ENCODE assay signal across 15 cellular contexts in genomic region chr16:27234171-27234570, GRCh38. TPM values are rescaled to one million over a fixed set of nuclear protein-coding genes. Genes with fewer than 3 reads are reported as not detected.
DNase-seq lines count a peak whose midpoint lies in the region; ATAC-seq and TF ChIP-seq lines count a peak whose summit lies in the region.
"Had no signal": no experiment of that assay in that cellular context is flagged by ENCODE, and none has a peak within 500 bp of the region (broad histone marks: within the 10 kb centered on the region; RNA-seq: fewer than 3 reads in every experiment).

No MANE protein-coding gene starts in this region.

- no peak overlapping the region for H3K4me2 ChIP-seq in SK-N-SH
- peak overlapping the region; percentile 78 for H3K4me2 ChIP-seq in DOHH2 (ENCODE audit: low read length)

- H3F3A ChIP-seq in SK-N-SH (replicated peaks; ENCODE audit: insufficient read depth) (peaks cover 3% of the 10 kb centered on the region), DOHH2 (ENCODE audit: control insufficient read depth, insufficient read depth) (peaks cover 21% of the 10 kb centered on the region)

- DNase-seq in SK-N-SH (no peak), prostate gland (ENCODE audit: low spot score) (no peak), foreskin keratinocyte (no peak), cerebellar cortex (ENCODE audit: low spot score) (no peak), SK-N-DZ (ENCODE audit: low spot score) (no peak)
- no peak for DNase-seq in activated naive CD8-positive, alpha-beta T cell treated with anti-CD3 and anti-CD28 coated beads, Interleukin-2, amount 10 ng/mL, durations not matched to agents 7 days and 5 days
- DNase-seq: endodermal cell, glutamatergic neuron, kidney glomerular epithelial cell, PC-3, T1000 had no signal

- intact Hi-C loops in prostate gland (cut with DNase I): loop anchor here (2.0 kb wide), 1 partner anchor 35 kb away; the partner anchor contains the start of gene NSMCE1

- WGBS in SK-N-SH (ENCODE audit: low lambda C conversion rate): 93% methylated on average over 8 of the region's 8 CpGs
- 92% methylated on average over 8 of the region's 8 CpGs for WGBS in prostate gland

- peaks cover 20 to 31% of the 10 kb centered on the region in 2 experiments; a peak in 3 of 4 replicates for H3K4me1 ChIP-seq in SK-N-SH (ENCODE audit: control insufficient read depth in 1 of 2, insufficient read depth in 2 of 2, low read depth in 1 of 2, low read length in 1 of 2)
- peaks cover 96% of the 10 kb centered on the region for H3K4me1 ChIP-seq in DOHH2 (ENCODE audit: control insufficient read depth, low read length)
- H3K4me1 ChIP-seq in prostate gland (replicated peaks): peaks cover 28% of the 10 kb centered on the region
- H3K4me1 ChIP-seq in foreskin keratinocyte: peaks cover 7% of the 10 kb centered on the region

- H3K79me2 ChIP-seq in SK-N-SH (ENCODE audit: insufficient read depth) (no peaks in the 10 kb centered on the region), DOHH2 (ENCODE audit: control insufficient read depth, low read length) (peaks cover 9% of the 10 kb centered on the region)

- no peaks in the 10 kb centered on the region for H4K20me1 ChIP-seq in SK-N-SH (ENCODE audit: insufficient read depth)
- H4K20me1 ChIP-seq in DOHH2 (ENCODE audit: control insufficient read depth, insufficient read depth, low read depth, low read length): no peaks in the 10 kb centered on the region

- H3K36me3 Mint-ChIP-seq in activated naive CD8-positive, alpha-beta T cell treated with anti-CD3 and anti-CD28 coated beads, Interleukin-2, amount 10 ng/mL, durations not matched to agents 7 days and 5 days: peaks cover 15% of the 10 kb centered on the region

- H3K9me3 ChIP-seq in SK-N-SH (no peaks in the 10 kb centered on the region), DOHH2 (ENCODE audit: control insufficient read depth, insufficient read depth, low read length) (no peaks in the 10 kb centered on the region), prostate gland (no peaks in the 10 kb centered on the region)

- no peaks in the 10 kb centered on the region for H3K27me3 ChIP-seq in SK-N-SH (ENCODE audit: insufficient read depth)
- no peaks in the 10 kb centered on the region for H3K27me3 ChIP-seq in DOHH2 (ENCODE audit: control insufficient read depth, low read length)
- H3K27me3 ChIP-seq in prostate gland (replicated peaks; ENCODE audit: insufficient read depth): no peaks in the 10 kb centered on the region
- no peaks in the 10 kb centered on the region for H3K27me3 ChIP-seq in foreskin keratinocyte

- no peak overlapping the region for H2AFZ ChIP-seq in SK-N-SH (ENCODE audit: low read depth)

- no peak for TF ChIP-seq EP300 in SK-N-SH (IDR thresholded peaks at IDR 0.05; ENCODE audit: borderline replicate concordance in 1 of 2, low read depth in 1 of 2, low read length in 1 of 2)

- peaks cover 81% of the 10 kb centered on the region for H3K4me1 Mint-ChIP-seq in activated naive CD8-positive, alpha-beta T cell treated with anti-CD3 and anti-CD28 coated beads, Interleukin-2, amount 10 ng/mL, durations not matched to agents 7 days and 5 days

- POLR2A ChIA-PET in SK-N-SH (lab: Yijun Ruan, JAX): interaction anchor here (1.6 kb wide), 1 partner anchor 134 kb away, joined by 5 read pairs; no protein-coding TSS in a partner anchor
- POLR2A ChIA-PET in activated naive CD8-positive, alpha-beta T cell treated with anti-CD3 and anti-CD28 coated beads, Interleukin-2, amount 10 ng/mL, durations not matched to agents 7 days and 5 days (lab: Charles Lee): interaction anchor here (0.7 to 16.5 kb wide), 20 partner anchors 9 to 226 kb away, joined by 3 to 275 read pairs (median 6); partner anchors contain the start of gene KDM8

- TF ChIP-seq POLR2A in prostate gland (IDR thresholded peaks at IDR 0.05): no peak

- H3K27ac ChIP-seq in SK-N-SH (ENCODE audit: low read depth in 2 of 2, low read length in 1 of 2): no peak overlapping the region
- H3K27ac ChIP-seq in DOHH2 (ENCODE audit: low read depth, low read length): peak overlapping the region; percentile 86
- peak overlapping the region; percentile 56 to 80 for H3K27ac ChIP-seq in prostate gland
- H3K27ac ChIP-seq in foreskin keratinocyte: no peak overlapping the region
- H3K27ac ChIP-seq: 22Rv1 had no signal

- H3K9ac ChIP-seq in SK-N-SH: 0 out of 2 replicates have a peak overlapping the region, but pooled peaks have one; percentile 24

- TF ChIP-seq CTCF in SK-N-SH (IDR thresholded peaks at IDR 0.05) (no peak), DOHH2 (IDR thresholded peaks at IDR 0.05; ENCODE audit: low read depth, low read length, poor library complexity, severe bottlenecking) (no peak), prostate gland (IDR thresholded peaks at IDR 0.05) (no peak), foreskin keratinocyte (conservative IDR thresholded peaks at IDR 0.05) (no peak)

- TF ChIP-seq RAD21 in SK-N-SH (IDR thresholded peaks at IDR 0.05; ENCODE audit: low read length): no peak

- CTCF ChIA-PET in SK-N-SH (lab: Yijun Ruan, JAX): interaction anchor here (0.6 to 7.2 kb wide), 40 partner anchors 11 to 229 kb away, joined by 3 to 104 read pairs (median 4); partner anchors contain the start of genes IL21R and KDM8

- no peak for ATAC-seq in SK-N-SH treated with all-trans-retinoic acid at 6 μM for 48 hours
- ATAC-seq in activated naive CD8-positive, alpha-beta T cell treated with anti-CD3 and anti-CD28 coated beads, Interleukin-2, amount 10 ng/mL, durations not matched to agents 7 days and 5 days (ENCODE audit: low read depth): no peak
- no peak for ATAC-seq in foreskin keratinocyte

- H3K27ac Mint-ChIP-seq in activated naive CD8-positive, alpha-beta T cell treated with anti-CD3 and anti-CD28 coated beads, Interleukin-2, amount 10 ng/mL, durations not matched to agents 7 days and 5 days: peak overlapping the region; percentile 100
- H3K27ac Mint-ChIP-seq: endodermal cell had no signal

- H3K27me3 Mint-ChIP-seq in activated naive CD8-positive, alpha-beta T cell treated with anti-CD3 and anti-CD28 coated beads, Interleukin-2, amount 10 ng/mL, durations not matched to agents 7 days and 5 days: no peaks in the 10 kb centered on the region

- H3K9me3 Mint-ChIP-seq in activated naive CD8-positive, alpha-beta T cell treated with anti-CD3 and anti-CD28 coated beads, Interleukin-2, amount 10 ng/mL, durations not matched to agents 7 days and 5 days: no peaks in the 10 kb centered on the region
- H3K9me3 Mint-ChIP-seq: endodermal cell, nephron had no signal

- H3K9me2 ChIP-seq in SK-N-SH (no peaks in the 10 kb centered on the region), DOHH2 (replicated peaks; ENCODE audit: control insufficient read depth, low read length) (no peaks in the 10 kb centered on the region)

- peak overlapping the region; percentile 76 for H3K4me3 Mint-ChIP-seq in activated naive CD8-positive, alpha-beta T cell treated with anti-CD3 and anti-CD28 coated beads, Interleukin-2, amount 10 ng/mL, durations not matched to agents 7 days and 5 days
- H3K4me3 Mint-ChIP-seq: endodermal cell, nephron had no signal

- H3K36me3 ChIP-seq in SK-N-SH (replicated peaks in 1 of 2; ENCODE audit: control insufficient read depth in 1 of 2, insufficient read depth in 2 of 2, low read length in 1 of 2) (peaks cover 0 to 24% of the 10 kb centered on the region in 2 experiments), DOHH2 (ENCODE audit: control insufficient read depth, low read length) (peaks cover 33% of the 10 kb centered on the region), prostate gland (peaks cover 0 to 5% of the 10 kb centered on the region in 2 donors)

- H3K4me3 ChIP-seq in SK-N-SH (ENCODE audit: low read depth in 2 of 2, low read length in 1 of 2): no peak overlapping the region; a peak in 1 of 4 replicates
- H3K4me3 ChIP-seq in DOHH2 (ENCODE audit: low read length): 0 out of 2 replicates have a peak overlapping the region, but pooled peaks have one; percentile 64
- no peak overlapping the region for H3K4me3 ChIP-seq in prostate gland

TF ChIP-seq in SK-N-SH, 30 proteins besides CTCF, POLR2A, EP300 and RAD21 (continues in another document):
- TF ChIP-seq RCOR1 (IDR thresholded peaks at IDR 0.05; ENCODE audit: low read length): no peak
- no peak for TF ChIP-seq CHD2 (IDR thresholded peaks at IDR 0.05; ENCODE audit: low read length, partially characterized antibody)
- no peak for TF ChIP-seq MEF2A (IDR thresholded peaks at IDR 0.05; ENCODE audit: borderline replicate concordance, low read depth)

TF ChIP-seq in SK-N-SH treated with all-trans-retinoic acid at 6 μM for 48 hours, 23 proteins besides CTCF, POLR2A, EP300 and RAD21 (continues in another document):
- TF ChIP-seq SNAI2 (CRISPR knock-in tag; IDR thresholded peaks at IDR 0.05): no peak
- no peak for TF ChIP-seq RARB (CRISPR knock-in tag; IDR thresholded peaks at IDR 0.05)
- TF ChIP-seq, protein P1, sequence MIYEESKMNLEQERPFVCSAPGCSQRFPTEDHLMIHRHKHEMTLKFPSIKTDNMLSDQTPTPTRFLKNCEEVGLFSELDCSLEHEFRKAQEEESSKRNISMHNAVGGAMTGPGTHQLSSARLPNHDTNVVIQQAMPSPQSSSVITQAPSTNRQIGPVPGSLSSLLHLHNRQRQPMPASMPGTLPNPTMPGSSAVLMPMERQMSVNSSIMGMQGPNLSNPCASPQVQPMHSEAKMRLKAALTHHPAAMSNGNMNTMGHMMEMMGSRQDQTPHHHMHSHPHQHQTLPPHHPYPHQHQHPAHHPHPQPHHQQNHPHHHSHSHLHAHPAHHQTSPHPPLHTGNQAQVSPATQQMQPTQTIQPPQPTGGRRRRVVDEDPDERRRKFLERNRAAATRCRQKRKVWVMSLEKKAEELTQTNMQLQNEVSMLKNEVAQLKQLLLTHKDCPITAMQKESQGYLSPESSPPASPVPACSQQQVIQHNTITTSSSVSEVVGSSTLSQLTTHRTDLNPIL (CRISPR knock-in tag; IDR thresholded peaks at IDR 0.05; ENCODE audit: low read depth): no peak

RNA-seq across cellular contexts. Expression of gene KDM8, which starts 30.8 kb away (rescaled TPM):
- polyA plus RNA-seq in SK-N-SH (2012; rRNA removed): 3.3 and 3.9 TPM in 2 replicates
- polyA plus RNA-seq in SK-N-SH (2012; cell fraction: cytosol; rRNA removed): 1.5 and 2.2 TPM in 2 replicates
- polyA plus RNA-seq in SK-N-SH (2012; cell fraction: nucleus; rRNA removed): 10.9 and 11.8 TPM in 2 replicates
- total RNA-seq in activated naive CD8-positive, alpha-beta T cell treated with anti-CD3 and anti-CD28 coated beads, Interleukin-2, amount 10 ng/mL, durations not matched to agents 7 days and 5 days: 10 to 100 TPM; 20.1 to 21.8 TPM
- total RNA-seq in prostate gland: 10 to 100 TPM in 1 of 2 donors, 1 to 10 TPM in 1; 5.6 to 15.3 TPM
- 1.8 and 2.6 TPM in 2 replicates for total RNA-seq in foreskin keratinocyte
- 1.8 TPM in 2 replicates for polyA plus RNA-seq in foreskin keratinocyte
- 5.0 and 15.0 TPM in 2 replicates for polyA plus RNA-seq in SK-N-DZ (2014; cell fraction: cytosol; rRNA removed)
- 3.5 and 4.6 TPM in 2 replicates for polyA plus RNA-seq in SK-N-DZ (2014; cell fraction: nucleus; rRNA removed)

RNA-seq across cellular contexts. Expression of gene NSMCE1, which starts 34.4 kb away (rescaled TPM):
- polyA plus RNA-seq in SK-N-SH (2012; rRNA removed) (37.9 and 39.8 TPM in 2 replicates), foreskin keratinocyte (88.8 and 91.5 TPM in 2 replicates)
- polyA plus RNA-seq in SK-N-SH (2012; cell fraction: cytosol; rRNA removed): 45.3 and 46.1 TPM in 2 replicates
- 20.5 and 24.4 TPM in 2 replicates for polyA plus RNA-seq in SK-N-SH (2012; cell fraction: nucleus; rRNA removed)
- total RNA-seq in activated naive CD8-positive, alpha-beta T cell treated with anti-CD3 and anti-CD28 coated beads, Interleukin-2, amount 10 ng/mL, durations not matched to agents 7 days and 5 days: 10 to 100 TPM; 69.0 to 75.6 TPM
- total RNA-seq in prostate gland (10 to 100 TPM; 55.4 to 71.7 TPM), foreskin keratinocyte (65.4 and 68.7 TPM in 2 replicates)
- 75.4 and 86.0 TPM in 2 replicates for polyA plus RNA-seq in SK-N-DZ (2014; cell fraction: cytosol; rRNA removed)
- polyA plus RNA-seq in SK-N-DZ (2014; cell fraction: nucleus; rRNA removed): 39.8 and 43.7 TPM in 2 replicates

Comparison
In these comparisons a context has a peak if more than half of its experiments do, and no peak if none do; other contexts are left out.
1. H3K27ac ChIP-seq: peak in DOHH2 (single experiment) and prostate gland (2 of 2); none in SK-N-SH (0 of 2) and foreskin keratinocyte (single experiment).